20 cellular contexts compared by ENCODE assay signal in genomic region chr11:117837070-117837776, GRCh38. TPM values are rescaled to one million over a fixed set of nuclear protein-coding genes. Genes with fewer than 3 reads are reported as not detected.
DNase-seq lines count a peak whose midpoint lies in the region; ATAC-seq, FAIRE-seq and TF ChIP-seq lines count a peak whose summit lies in the region.
"Had no signal": no experiment of that assay in that cellular context is flagged by ENCODE, and none has a peak within 500 bp of the region (broad histone marks: within the 10 kb centered on the region; RNA-seq: fewer than 3 reads in every experiment).

No MANE protein-coding gene starts in this region.

- no peak for TF ChIP-seq POLR2A in heart left ventricle (IDR thresholded peaks at IDR 0.05)

- H3K27ac ChIP-seq in BLaER1 (0 out of 2 replicates have a peak overlapping the region, but pooled peaks have one; percentile 1), KOPT-K1 (ENCODE audit: low read depth, low read length, poor library complexity, severe bottlenecking) (peak overlapping the region; percentile 24), heart left ventricle (no peak overlapping the region), small intestine (ENCODE audit: low read depth in 1 of 2, low read length in 1 of 2) (no peak overlapping the region)
- H3K27ac ChIP-seq: adrenal gland, SJSA1 had no signal

- H3K4me2 ChIP-seq in BLaER1, result peak overlapping the region; percentile 92

- ATAC-seq in heart left ventricle (no peak), GM18517 (IDR thresholded peaks at IDR 0.05; ENCODE audit: unreplicated experiment) (no peak), HG03175 (IDR thresholded peaks at IDR 0.05; ENCODE audit: unreplicated experiment) (no peak)
- ATAC-seq: activated CD4-positive, alpha-beta T cell treated with anti-CD3 and anti-CD28 coated beads for 36 hours; stimulated activated naive CD8-positive, alpha-beta T cell treated with anti-CD3 and anti-CD28 coated beads, Interleukin-15, amount 100 ng/mL, for 72 hours had no signal

- H3K4me3 ChIP-seq in BLaER1 (no peak overlapping the region), heart left ventricle (peak overlapping the region in 3 of 12 donors; percentile 7 to 26 (median 17)), small intestine (ENCODE audit: low read depth in 1 of 2, low read length in 2 of 2) (no peak overlapping the region)
- H3K4me3 ChIP-seq: adrenal gland, SJSA1 had no signal

- DNase-seq in heart left ventricle (peak in 3 of 5 donors; percentile 15 to 27 (median 15)), posterior cingulate gyrus (peak in 6 of 10 donors; percentile 2 to 64 (median 9)), NCI-H187 treated with DMSO at 0.1 percent for 48 hours (lab: John Stamatoyannopoulos, UW) (no peak), small intestine (no peak)
- DNase-seq: activated CD4-positive, alpha-beta T cell treated with anti-CD3 and anti-CD28 coated beads for 36 hours; cerebellar nuclear complex; mesenchymal stem cell; NCI-H187; NCI-H510A treated with DMSO at 0.1 percent for 48 hours; stimulated activated naive CD8-positive, alpha-beta T cell treated with anti-CD3 and anti-CD28 coated beads, Interleukin-15, amount 100 ng/mL, for 72 hours; T1000 had no signal

- H3K27me3 ChIP-seq in BLaER1 (no peaks in the 10 kb centered on the region), heart left ventricle (no peaks in the 10 kb centered on the region), small intestine (ENCODE audit: control insufficient read depth in 2 of 2, insufficient read depth in 2 of 2, low read length in 2 of 2) (no peaks in the 10 kb centered on the region)
- H3K27me3 ChIP-seq: adrenal gland, SJSA1 had no signal

- TF ChIP-seq CTCF in heart left ventricle (IDR thresholded peaks at IDR 0.05), result no peak

- H3K9me3 ChIP-seq in BLaER1 (no peaks in the 10 kb centered on the region), KOPT-K1 (ENCODE audit: insufficient read depth, low read length, poor library complexity, severe bottlenecking) (no peaks in the 10 kb centered on the region), heart left ventricle (no peaks in the 10 kb centered on the region), small intestine (ENCODE audit: control insufficient read depth, low read depth) (no peaks in the 10 kb centered on the region)
- H3K9me3 ChIP-seq: adrenal gland, SJSA1 had no signal

- H3K36me3 ChIP-seq in BLaER1, result no peaks in the 10 kb centered on the region
- H3K36me3 ChIP-seq in KOPT-K1 (ENCODE audit: insufficient read depth, low read length), result no peaks in the 10 kb centered on the region
- peaks cover 0 to 49% (median 23%) of the 10 kb centered on the region in 9 donors for H3K36me3 ChIP-seq in heart left ventricle
- no peaks in the 10 kb centered on the region for H3K36me3 ChIP-seq in small intestine (ENCODE audit: control insufficient read depth in 2 of 2, insufficient read depth in 2 of 2, low read length in 2 of 2)
- H3K36me3 ChIP-seq: SJSA1 had no signal

- H3K9ac ChIP-seq in BLaER1, result no peak overlapping the region

- no peak for FAIRE-seq in small intestine (lab: Jason Lieb, UNC)
- FAIRE-seq: GM19239 had no signal

- H3K4me1 ChIP-seq in BLaER1 (peaks cover 80% of the 10 kb centered on the region), heart left ventricle (peaks cover 0 to 15% (median 5%) of the 10 kb centered on the region in 12 donors), small intestine (ENCODE audit: control insufficient read depth in 2 of 2, insufficient read depth in 1 of 2, low read depth in 1 of 2, low read length in 1 of 2) (peaks cover 0 to 6% of the 10 kb centered on the region in 2 donors)
- H3K4me1 ChIP-seq: SJSA1 had no signal

- no peaks in the 10 kb centered on the region for H4K20me1 ChIP-seq in BLaER1

- intact Hi-C loops in heart left ventricle (cut with DNase I), result no loop called here
- intact Hi-C loops in posterior cingulate gyrus (cut with DNase I), result no loop called here

- 70 to 80% (median 76%) methylated on average over 15 to 18 of the region's 18 CpGs for WGBS in heart left ventricle, 4 donors
- WGBS in small intestine, 3 donors, result 62 to 72% (median 67%) methylated on average over 18 of the region's 18 CpGs

RNA-seq across cellular contexts. Expression of gene FXYD2, which starts 12.7 kb away (rescaled TPM):
- 1 to 10 TPM in 5 of 9 donors, under 1 TPM in 3, not detected in 1; 0.48 to 2.7 (median 1.8) TPM for total RNA-seq in heart left ventricle
- polyA plus RNA-seq in heart left ventricle, result 1 to 10 TPM in 1 of 2 donors, under 1 TPM in 1; 0.53 to 1.8 TPM
- 1 to 10 TPM in 2 of 3 donors, not detected in 1; 2.2 to 3.2 TPM for polyA plus RNA-seq in small intestine
- total RNA-seq: OCI-LY7, SJSA1 had no signal

RNA-seq across cellular contexts. Expression of gene FXYD6, which starts 39.2 kb away (rescaled TPM):
- 10 to 100 TPM; 24.6 to 51.2 (median 35.0) TPM for total RNA-seq in heart left ventricle
- 10 to 100 TPM; 51.2 to 54.0 TPM for polyA plus RNA-seq in heart left ventricle
- polyA plus RNA-seq in small intestine, result 10 to 100 TPM in 2 of 3 donors, under 1 TPM in 1; 0.67 to 58.4 (median 10.3) TPM
- total RNA-seq: activated T-helper 1 cell treated with anti-CD3 and anti-CD28 coated beads, Interleukin-12 subunit alpha, Interleukin-12 subunit beta, Interleukin-2, Interleukin-4 antibody, amounts not matched to agents 30 ng/mL and 10 ng/mL and 1 ng/mL, durations not matched to agents 14 hours and 24 hours and 36 hours; OCI-LY7 had no signal

RNA-seq across cellular contexts. Expression of gene DSCAML1, which starts 40.2 kb away (rescaled TPM):
- total RNA-seq in heart left ventricle, result 1 to 10 TPM in 3 of 9 donors, under 1 TPM in 6; 0.05 to 1.7 (median 0.81) TPM
- under 1 TPM; 0.11 to 0.76 TPM for polyA plus RNA-seq in heart left ventricle
- under 1 TPM in 2 of 3 donors, not detected in 1; under 0.01 to 0.22 TPM for polyA plus RNA-seq in small intestine
- total RNA-seq: activated T-helper 1 cell treated with anti-CD3 and anti-CD28 coated beads, Interleukin-12 subunit alpha, Interleukin-12 subunit beta, Interleukin-2, Interleukin-4 antibody, amounts not matched to agents 30 ng/mL and 10 ng/mL and 1 ng/mL, durations not matched to agents 14 hours and 24 hours and 36 hours; OCI-LY7 had no signal

Comparison
In these comparisons a context has a peak if more than half of its experiments do, and no peak if none do; other contexts are left out.
1. H3K27ac ChIP-seq: peak in BLaER1 (single experiment) and KOPT-K1 (single experiment); none in heart left ventricle (0 of 12) and small intestine (0 of 2).
2. DNase-seq: peak in heart left ventricle (3 of 5) and posterior cingulate gyrus (6 of 10); none in NCI-H187 treated with DMSO at 0.1 percent for 48 hours (single experiment) and small intestine (single experiment).